Comparison of ENCODE assay signal across 20 cellular contexts in the genomic region with DNA sequence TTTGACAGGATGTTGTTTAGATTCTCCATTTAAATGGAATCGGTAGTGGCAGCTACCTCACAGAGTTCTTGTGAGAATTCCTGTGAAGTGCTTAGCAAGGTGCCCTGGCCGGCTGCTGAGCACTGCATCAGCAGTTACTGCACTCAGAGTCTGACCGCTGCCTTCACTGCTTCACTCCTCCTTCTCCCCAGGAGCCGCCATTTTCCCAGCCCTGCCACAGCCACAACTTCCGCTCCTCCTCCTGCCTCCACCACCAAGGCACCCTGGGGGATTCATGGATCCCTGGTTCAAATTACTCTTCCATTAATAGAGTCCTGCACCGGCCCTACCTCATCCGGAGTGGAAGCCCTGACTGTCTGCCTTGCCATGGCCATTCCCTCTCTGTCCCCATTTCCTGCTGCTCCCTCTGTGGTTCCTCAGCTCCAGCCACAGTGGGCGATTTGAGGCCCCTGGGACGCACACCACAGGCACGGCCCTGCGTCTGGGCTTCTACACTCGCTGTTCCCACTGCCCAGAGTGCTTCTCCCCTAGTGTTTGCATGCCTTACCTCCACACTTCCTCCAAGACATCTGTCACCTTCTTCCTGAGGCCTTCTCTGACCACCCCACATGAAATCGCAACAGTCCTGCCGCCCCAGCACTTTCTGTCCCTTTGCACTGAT.
"Had no signal": no experiment of that assay in that cellular context is flagged by ENCODE, and none has a peak within 500 bp of the region (broad histone marks: within the 10 kb centered on the region; RNA-seq: fewer than 3 reads in every experiment).

No MANE protein-coding gene starts in this region.

- H3K27ac ChIP-seq: brain microvascular endothelial cell, SK-N-MC, VCaP had no signal

- H3K36me3 Mint-ChIP-seq: activated naive CD4-positive, alpha-beta T cell treated with anti-CD3 and anti-CD28 coated beads, Interleukin-2, amount 10 ng/mL, durations not matched to agents 7 days and 5 days; activated naive CD8-positive, alpha-beta T cell treated with anti-CD3 and anti-CD28 coated beads for 36 hours; T-cell had no signal

- H3K4me3 Mint-ChIP-seq: activated CD4-positive, alpha-beta T cell treated with anti-CD3 and anti-CD28 coated beads for 36 hours; activated CD8-positive, alpha-beta T cell treated with anti-CD3 and anti-CD28 coated beads for 36 hours; activated naive CD4-positive, alpha-beta T cell treated with anti-CD3 and anti-CD28 coated beads, Interleukin-2, amount 10 ng/mL, durations not matched to agents 7 days and 5 days; activated naive CD8-positive, alpha-beta T cell treated with anti-CD3 and anti-CD28 coated beads for 36 hours; activated T-cell treated with anti-CD3 and anti-CD28 coated beads, Interleukin-2, amount 50 U/mL, for 72 hours; T-cell had no signal

- H3K4me1 Mint-ChIP-seq: activated CD4-positive, alpha-beta T cell treated with anti-CD3 and anti-CD28 coated beads for 36 hours; activated naive CD4-positive, alpha-beta T cell treated with anti-CD3 and anti-CD28 coated beads, Interleukin-2, amount 10 ng/mL, durations not matched to agents 7 days and 5 days; activated naive CD8-positive, alpha-beta T cell treated with anti-CD3 and anti-CD28 coated beads for 36 hours; T-cell had no signal

- H3K27me3 ChIP-seq: brain microvascular endothelial cell had no signal

- ATAC-seq: activated CD4-positive, alpha-beta T cell treated with anti-CD3 and anti-CD28 coated beads for 36 hours; activated CD8-positive, alpha-beta T cell treated with anti-CD3 and anti-CD28 coated beads for 36 hours; activated T-cell treated with anti-CD3 and anti-CD28 coated beads, Interleukin-2, amount 50 U/mL, for 72 hours; Right ventricle myocardium inferior; T-cell had no signal

- H3K9me3 ChIP-seq: MG63 had no signal

- H3K27ac Mint-ChIP-seq: activated CD4-positive, alpha-beta T cell treated with anti-CD3 and anti-CD28 coated beads for 36 hours; activated CD8-positive, alpha-beta T cell treated with anti-CD3 and anti-CD28 coated beads for 36 hours; activated naive CD4-positive, alpha-beta T cell treated with anti-CD3 and anti-CD28 coated beads, Interleukin-2, amount 10 ng/mL, durations not matched to agents 7 days and 5 days; activated naive CD8-positive, alpha-beta T cell treated with anti-CD3 and anti-CD28 coated beads for 36 hours; activated T-cell treated with anti-CD3 and anti-CD28 coated beads, Interleukin-2, amount 50 U/mL, for 72 hours; activated T-helper 2 cell treated with anti-CD3 and anti-CD28 coated beads, Interferon-gamma antibody, Interleukin-2, Interleukin-4, amounts not matched to agents 10 μg/mL and 5 μg/mL and 100 μg/mL, durations not matched to agents 14 hours and 24 hours and 36 hours; T-cell had no signal

- DNase-seq: activated CD4-positive, alpha-beta T cell treated with anti-CD3 and anti-CD28 coated beads for 36 hours; activated CD8-positive, alpha-beta memory T cell treated with anti-CD3 and anti-CD28 coated beads, Interleukin-2, amount 50 U/mL, for 4 hours; activated CD8-positive, alpha-beta T cell treated with anti-CD3 and anti-CD28 coated beads for 36 hours; activated gamma-delta T cell treated with Interleukin-2 at 50 U/mL for 16 hours; activated naive CD4-positive, alpha-beta T cell treated with anti-CD3 and anti-CD28 coated beads, Interleukin-2, amount 10 ng/mL, durations not matched to agents 7 days and 5 days; activated naive CD8-positive, alpha-beta T cell treated with anti-CD3 and anti-CD28 coated beads for 36 hours; activated T-cell treated with anti-CD3 and anti-CD28 coated beads, Interleukin-2, amount 50 U/mL, for 72 hours; brain microvascular endothelial cell; MG63; MV-4-11; NCI-H1092 treated with DMSO at 0.1 percent for 48 hours; NCI-H1417 treated with DMSO at 0.1 percent for 48 hours; NCI-H1694; NCI-H2029; NCI-H748 treated with DMSO at 0.1 percent for 48 hours; T-cell had no signal

- H3K4me3 ChIP-seq: MG63, SK-N-MC had no signal

- H3K36me3 ChIP-seq: brain microvascular endothelial cell, MG63 had no signal

- H3K9me3 Mint-ChIP-seq: activated CD8-positive, alpha-beta T cell treated with anti-CD3 and anti-CD28 coated beads for 36 hours; activated naive CD4-positive, alpha-beta T cell treated with anti-CD3 and anti-CD28 coated beads, Interleukin-2, amount 10 ng/mL, durations not matched to agents 7 days and 5 days; activated naive CD8-positive, alpha-beta T cell treated with anti-CD3 and anti-CD28 coated beads for 36 hours; activated T-helper 2 cell treated with anti-CD3 and anti-CD28 coated beads, Interferon-gamma antibody, Interleukin-2, Interleukin-4, amounts not matched to agents 10 μg/mL and 5 μg/mL and 100 μg/mL, durations not matched to agents 14 hours and 24 hours and 36 hours; T-cell had no signal

- H3K27me3 Mint-ChIP-seq: activated CD8-positive, alpha-beta T cell treated with anti-CD3 and anti-CD28 coated beads for 36 hours; activated naive CD4-positive, alpha-beta T cell treated with anti-CD3 and anti-CD28 coated beads, Interleukin-2, amount 10 ng/mL, durations not matched to agents 7 days and 5 days had no signal
